In the genomic region with DNA sequence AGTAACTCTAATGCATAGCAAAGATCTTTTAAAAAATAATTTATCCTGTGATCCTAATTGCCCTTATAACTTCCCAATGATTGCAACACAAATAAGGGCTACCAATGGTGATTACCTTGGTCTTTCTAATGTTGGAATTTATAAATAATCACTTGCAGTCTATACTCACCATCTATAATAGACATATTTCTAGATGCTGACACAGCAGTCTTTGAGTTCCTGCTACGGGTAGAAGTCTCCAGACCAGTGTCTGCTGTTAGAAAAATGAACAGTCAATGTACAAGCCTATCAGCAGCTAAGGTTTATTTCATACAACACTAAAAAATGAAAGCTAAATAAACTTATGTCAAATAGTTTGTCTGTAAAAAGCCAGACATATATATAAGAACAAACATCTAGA, we compare ENCODE assay signal across 7 cellular contexts. TPM values are rescaled to one million over a fixed set of nuclear protein-coding genes. Genes with fewer than 3 reads are reported as not detected.
"Had no signal": no experiment of that assay in that cellular context is flagged by ENCODE, and none has a peak within 500 bp of the region (broad histone marks: within the 10 kb centered on the region; RNA-seq: fewer than 3 reads in every experiment).

No MANE protein-coding gene starts in this region.

- H3K9ac ChIP-seq: KMS-11 had no signal

- ATAC-seq: GM23338 had no signal

- DNase-seq: H9, HCEC 1CT, Karpas-422, KBM-7 had no signal

- H3K4me3 ChIP-seq: GM23338 had no signal

- H3K27ac ChIP-seq: KMS-11 had no signal

- FAIRE-seq: HTR-8/SVneo had no signal

- H3K4me2 ChIP-seq: GM23338, KMS-11 had no signal

- H2AFZ ChIP-seq: GM23338 had no signal

RNA-seq across cellular contexts. Expression of a gene that starts 44.4 kb away (rescaled TPM):
- total RNA-seq: H9 had no signal
